Comparison of ENCODE assay signal across 1 cellular context in genomic region chr18:26159353-26159752, GRCh38.
TF ChIP-seq lines count a peak whose summit lies in the region.

No MANE protein-coding gene starts in this region.

TF ChIP-seq in endothelial cell of umbilical vein, 7 proteins besides CTCF, POLR2A, EP300 and RAD21 (continued from another document):
- no peak for TF ChIP-seq POLR2AphosphoS5 (IDR thresholded peaks at IDR 0.05; ENCODE audit: insufficient read depth, low read depth, low read length)
